In the genomic region with DNA sequence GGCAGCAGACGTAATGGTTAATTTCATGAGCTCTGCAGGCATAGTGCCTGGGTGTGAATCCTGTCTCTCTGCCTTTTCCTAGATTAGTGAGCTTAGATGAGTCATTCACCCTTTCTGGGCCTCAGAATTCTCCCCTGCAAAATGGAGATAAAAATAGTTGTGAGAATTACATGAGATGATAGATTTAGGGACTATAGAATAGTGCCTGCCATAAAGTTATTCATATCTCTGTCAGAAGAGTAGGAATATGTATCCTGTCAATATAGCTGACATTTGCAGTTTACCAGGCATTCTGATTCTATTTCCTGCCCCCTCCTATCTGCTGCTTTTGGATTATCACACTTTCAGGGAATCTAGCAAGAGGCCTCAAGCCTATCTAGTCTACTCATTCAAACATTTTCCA, we compare ENCODE assay signal across 1 cellular context.
A peak's percentile ranks its signal among the peaks of the same experiment; 100 is the strongest.
TF ChIP-seq lines count a peak whose summit lies in the region.

No MANE protein-coding gene starts in this region.

TF ChIP-seq in K562, 482 proteins besides CTCF, POLR2A, EP300 and RAD21 (continued from another document and continues in another):
- no peak for TF ChIP-seq KAT7 (CRISPR knock-in tag; IDR thresholded peaks at IDR 0.05; ENCODE audit: borderline replicate concordance)
- TF ChIP-seq HMGXB4 (CRISPR knock-in tag; IDR thresholded peaks at IDR 0.05) = no peak
- no peak for TF ChIP-seq ZNF175 (CRISPR knock-in tag; IDR thresholded peaks at IDR 0.05; ENCODE audit: low read depth)
- no peak for TF ChIP-seq ZNF282 (CRISPR knock-in tag; IDR thresholded peaks at IDR 0.05)
- TF ChIP-seq, protein P1, sequence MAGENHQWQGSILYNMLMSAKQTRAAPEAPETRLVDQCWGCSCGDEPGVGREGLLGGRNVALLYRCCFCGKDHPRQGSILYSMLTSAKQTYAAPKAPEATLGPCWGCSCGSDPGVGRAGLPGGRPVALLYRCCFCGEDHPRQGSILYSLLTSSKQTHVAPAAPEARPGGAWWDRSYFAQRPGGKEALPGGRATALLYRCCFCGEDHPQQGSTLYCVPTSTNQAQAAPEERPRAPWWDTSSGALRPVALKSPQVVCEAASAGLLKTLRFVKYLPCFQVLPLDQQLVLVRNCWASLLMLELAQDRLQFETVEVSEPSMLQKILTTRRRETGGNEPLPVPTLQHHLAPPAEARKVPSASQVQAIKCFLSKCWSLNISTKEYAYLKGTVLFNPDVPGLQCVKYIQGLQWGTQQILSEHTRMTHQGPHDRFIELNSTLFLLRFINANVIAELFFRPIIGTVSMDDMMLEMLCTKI (IDR thresholded peaks at IDR 0.05; ENCODE audit: partially characterized antibody) = no peak
- TF ChIP-seq HOXB6 (CRISPR knock-in tag; IDR thresholded peaks at IDR 0.05; ENCODE audit: borderline replicate concordance) = no peak
- no peak; the same call in 1 of the 2 replicates for TF ChIP-seq RAD51 (IDR thresholded peaks at IDR 0.05; ENCODE audit: borderline replicate concordance, low read depth)
- TF ChIP-seq CBX2 (IDR thresholded peaks at IDR 0.05; ENCODE audit: insufficient read depth, low read length, poor library complexity, severe bottlenecking) = no peak
- TF ChIP-seq RFX1 (IDR thresholded peaks at IDR 0.05) = no peak
- TF ChIP-seq ASH1L (IDR thresholded peaks at IDR 0.05; ENCODE audit: borderline replicate concordance, low read depth, partially characterized antibody) = no peak
- TF ChIP-seq CXXC5 (CRISPR knock-in tag; IDR thresholded peaks at IDR 0.05) = no peak
- peak; percentile 71 for TF ChIP-seq MTA2 (IDR thresholded peaks at IDR 0.05; ENCODE audit: low read depth)
- TF ChIP-seq RHOXF2B (CRISPR knock-in tag; conservative IDR thresholded peaks at IDR 0.05) = no peak
- TF ChIP-seq HMG20A (CRISPR knock-in tag; conservative IDR thresholded peaks at IDR 0.05) = no peak
- TF ChIP-seq, protein P2, sequence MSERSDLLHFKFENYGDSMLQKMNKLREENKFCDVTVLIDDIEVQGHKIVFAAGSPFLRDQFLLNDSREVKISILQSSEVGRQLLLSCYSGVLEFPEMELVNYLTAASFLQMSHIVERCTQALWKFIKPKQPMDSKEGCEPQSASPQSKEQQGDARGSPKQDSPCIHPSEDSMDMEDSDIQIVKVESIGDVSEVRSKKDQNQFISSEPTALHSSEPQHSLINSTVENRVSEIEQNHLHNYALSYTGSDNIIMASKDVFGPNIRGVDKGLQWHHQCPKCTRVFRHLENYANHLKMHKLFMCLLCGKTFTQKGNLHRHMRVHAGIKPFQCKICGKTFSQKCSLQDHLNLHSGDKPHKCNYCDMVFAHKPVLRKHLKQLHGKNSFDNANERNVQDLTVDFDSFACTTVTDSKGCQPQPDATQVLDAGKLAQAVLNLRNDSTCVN (CRISPR knock-in tag; IDR thresholded peaks at IDR 0.05) = no peak
- TF ChIP-seq HDAC6 (IDR thresholded peaks at IDR 0.05; ENCODE audit: low read depth, low read length) = no peak
- TF ChIP-seq GTF2E2 (tag; IDR thresholded peaks at IDR 0.05) = no peak
- TF ChIP-seq MEIS2 (IDR thresholded peaks at IDR 0.05; ENCODE audit: partially characterized antibody) = peak; percentile 93
- no peak for TF ChIP-seq SUPT5H (IDR thresholded peaks at IDR 0.05)
- TF ChIP-seq NCOA6 (IDR thresholded peaks at IDR 0.05) = no peak
- TF ChIP-seq ZNF134 (CRISPR knock-in tag; conservative IDR thresholded peaks at IDR 0.05) = no peak
- TF ChIP-seq IFI16 (CRISPR knock-in tag; IDR thresholded peaks at IDR 0.05) = no peak
- peak; percentile 82 for TF ChIP-seq MAFG (tag; conservative IDR thresholded peaks at IDR 0.05)
- TF ChIP-seq, protein P3, sequence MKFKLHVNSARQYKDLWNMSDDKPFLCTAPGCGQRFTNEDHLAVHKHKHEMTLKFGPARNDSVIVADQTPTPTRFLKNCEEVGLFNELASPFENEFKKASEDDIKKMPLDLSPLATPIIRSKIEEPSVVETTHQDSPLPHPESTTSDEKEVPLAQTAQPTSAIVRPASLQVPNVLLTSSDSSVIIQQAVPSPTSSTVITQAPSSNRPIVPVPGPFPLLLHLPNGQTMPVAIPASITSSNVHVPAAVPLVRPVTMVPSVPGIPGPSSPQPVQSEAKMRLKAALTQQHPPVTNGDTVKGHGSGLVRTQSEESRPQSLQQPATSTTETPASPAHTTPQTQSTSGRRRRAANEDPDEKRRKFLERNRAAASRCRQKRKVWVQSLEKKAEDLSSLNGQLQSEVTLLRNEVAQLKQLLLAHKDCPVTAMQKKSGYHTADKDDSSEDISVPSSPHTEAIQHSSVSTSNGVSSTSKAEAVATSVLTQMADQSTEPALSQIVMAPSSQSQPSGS (CRISPR knock-in tag; IDR thresholded peaks at IDR 0.05) = no peak
- no peak for TF ChIP-seq CBX5 (IDR thresholded peaks at IDR 0.05; ENCODE audit: borderline replicate concordance, low read depth)
- TF ChIP-seq RERE (CRISPR knock-in tag; IDR thresholded peaks at IDR 0.05; ENCODE audit: borderline replicate concordance) = no peak
- no peak for TF ChIP-seq ZNF644 (tag; IDR thresholded peaks at IDR 0.05; ENCODE audit: low read depth)
- no peak for TF ChIP-seq SREBF2 (CRISPR knock-in tag; IDR thresholded peaks at IDR 0.05)
- no peak for TF ChIP-seq PRPF4 (IDR thresholded peaks at IDR 0.05; ENCODE audit: insufficient read depth, low read depth, low read length, poor library complexity, severe bottlenecking)
- no peak for TF ChIP-seq SPI1 (IDR thresholded peaks at IDR 0.05; ENCODE audit: borderline replicate concordance, low read depth, low read length)
- TF ChIP-seq SMARCA5 (IDR thresholded peaks at IDR 0.05) = no peak
- TF ChIP-seq, protein P4, sequence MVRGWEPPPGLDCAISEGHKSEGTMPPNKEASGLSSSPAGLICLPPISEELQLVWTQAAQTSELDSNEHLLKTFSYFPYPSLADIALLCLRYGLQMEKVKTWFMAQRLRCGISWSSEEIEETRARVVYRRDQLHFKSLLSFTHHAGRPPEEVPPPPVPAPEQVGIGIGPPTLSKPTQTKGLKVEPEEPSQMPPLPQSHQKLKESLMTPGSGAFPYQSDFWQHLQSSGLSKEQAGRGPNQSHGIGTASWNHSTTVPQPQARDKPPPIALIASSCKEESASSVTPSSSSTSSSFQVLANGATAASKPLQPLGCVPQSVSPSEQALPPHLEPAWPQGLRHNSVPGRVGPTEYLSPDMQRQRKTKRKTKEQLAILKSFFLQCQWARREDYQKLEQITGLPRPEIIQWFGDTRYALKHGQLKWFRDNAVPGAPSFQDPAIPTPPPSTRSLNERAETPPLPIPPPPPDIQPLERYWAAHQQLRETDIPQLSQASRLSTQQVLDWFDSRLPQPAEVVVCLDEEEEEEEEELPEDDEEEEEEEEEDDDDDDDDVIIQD (CRISPR knock-in tag; IDR thresholded peaks at IDR 0.05) = no peak
- no peak for TF ChIP-seq KAT8 (IDR thresholded peaks at IDR 0.05; ENCODE audit: low read depth)
- no peak for TF ChIP-seq JUNB (CRISPR knock-in tag; conservative IDR thresholded peaks at IDR 0.05)
- TF ChIP-seq, protein P5, sequence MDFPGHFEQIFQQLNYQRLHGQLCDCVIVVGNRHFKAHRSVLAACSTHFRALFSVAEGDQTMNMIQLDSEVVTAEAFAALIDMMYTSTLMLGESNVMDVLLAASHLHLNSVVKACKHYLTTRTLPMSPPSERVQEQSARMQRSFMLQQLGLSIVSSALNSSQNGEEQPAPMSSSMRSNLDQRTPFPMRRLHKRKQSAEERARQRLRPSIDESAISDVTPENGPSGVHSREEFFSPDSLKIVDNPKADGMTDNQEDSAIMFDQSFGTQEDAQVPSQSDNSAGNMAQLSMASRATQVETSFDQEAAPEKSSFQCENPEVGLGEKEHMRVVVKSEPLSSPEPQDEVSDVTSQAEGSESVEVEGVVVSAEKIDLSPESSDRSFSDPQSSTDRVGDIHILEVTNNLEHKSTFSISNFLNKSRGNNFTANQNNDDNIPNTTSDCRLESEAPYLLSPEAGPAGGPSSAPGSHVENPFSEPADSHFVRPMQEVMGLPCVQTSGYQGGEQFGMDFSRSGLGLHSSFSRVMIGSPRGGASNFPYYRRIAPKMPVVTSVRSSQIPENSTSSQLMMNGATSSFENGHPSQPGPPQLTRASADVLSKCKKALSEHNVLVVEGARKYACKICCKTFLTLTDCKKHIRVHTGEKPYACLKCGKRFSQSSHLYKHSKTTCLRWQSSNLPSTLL (IDR thresholded peaks at IDR 0.05) = no peak
- TF ChIP-seq, protein P6, sequence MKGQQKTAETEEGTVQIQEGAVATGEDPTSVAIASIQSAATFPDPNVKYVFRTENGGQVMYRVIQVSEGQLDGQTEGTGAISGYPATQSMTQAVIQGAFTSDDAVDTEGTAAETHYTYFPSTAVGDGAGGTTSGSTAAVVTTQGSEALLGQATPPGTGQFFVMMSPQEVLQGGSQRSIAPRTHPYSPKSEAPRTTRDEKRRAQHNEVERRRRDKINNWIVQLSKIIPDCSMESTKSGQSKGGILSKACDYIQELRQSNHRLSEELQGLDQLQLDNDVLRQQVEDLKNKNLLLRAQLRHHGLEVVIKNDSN (CRISPR knock-in tag; IDR thresholded peaks at IDR 0.05) = no peak
- peak; percentile 93 for TF ChIP-seq TEAD4 (IDR thresholded peaks at IDR 0.05; ENCODE audit: low read length)
- no peak for TF ChIP-seq TEAD4 (CRISPR knock-in tag; IDR thresholded peaks at IDR 0.05; ENCODE audit: borderline replicate concordance)
- no peak for TF ChIP-seq PATZ1 (CRISPR knock-in tag; IDR thresholded peaks at IDR 0.05; ENCODE audit: borderline replicate concordance)
- no peak for TF ChIP-seq GABPB1 (CRISPR knock-in tag; IDR thresholded peaks at IDR 0.05)
- TF ChIP-seq TCF7 (IDR thresholded peaks at IDR 0.05; ENCODE audit: borderline replicate concordance) = no peak
- TF ChIP-seq, protein P7, sequence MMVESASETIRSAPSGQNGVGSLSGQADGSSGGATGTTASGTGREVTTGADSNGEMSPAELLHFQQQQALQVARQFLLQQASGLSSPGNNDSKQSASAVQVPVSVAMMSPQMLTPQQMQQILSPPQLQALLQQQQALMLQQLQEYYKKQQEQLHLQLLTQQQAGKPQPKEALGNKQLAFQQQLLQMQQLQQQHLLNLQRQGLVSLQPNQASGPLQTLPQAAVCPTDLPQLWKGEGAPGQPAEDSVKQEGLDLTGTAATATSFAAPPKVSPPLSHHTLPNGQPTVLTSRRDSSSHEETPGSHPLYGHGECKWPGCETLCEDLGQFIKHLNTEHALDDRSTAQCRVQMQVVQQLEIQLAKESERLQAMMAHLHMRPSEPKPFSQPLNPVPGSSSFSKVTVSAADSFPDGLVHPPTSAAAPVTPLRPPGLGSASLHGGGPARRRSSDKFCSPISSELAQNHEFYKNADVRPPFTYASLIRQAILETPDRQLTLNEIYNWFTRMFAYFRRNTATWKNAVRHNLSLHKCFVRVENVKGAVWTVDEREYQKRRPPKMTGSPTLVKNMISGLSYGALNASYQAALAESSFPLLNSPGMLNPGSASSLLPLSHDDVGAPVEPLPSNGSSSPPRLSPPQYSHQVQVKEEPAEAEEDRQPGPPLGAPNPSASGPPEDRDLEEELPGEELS (CRISPR knock-in tag; IDR thresholded peaks at IDR 0.05; ENCODE audit: borderline replicate concordance) = no peak
- no peak for TF ChIP-seq DDX20 (tag; IDR thresholded peaks at IDR 0.05; ENCODE audit: low read depth)
